14 cellular contexts compared by ENCODE assay signal in the genomic region with DNA sequence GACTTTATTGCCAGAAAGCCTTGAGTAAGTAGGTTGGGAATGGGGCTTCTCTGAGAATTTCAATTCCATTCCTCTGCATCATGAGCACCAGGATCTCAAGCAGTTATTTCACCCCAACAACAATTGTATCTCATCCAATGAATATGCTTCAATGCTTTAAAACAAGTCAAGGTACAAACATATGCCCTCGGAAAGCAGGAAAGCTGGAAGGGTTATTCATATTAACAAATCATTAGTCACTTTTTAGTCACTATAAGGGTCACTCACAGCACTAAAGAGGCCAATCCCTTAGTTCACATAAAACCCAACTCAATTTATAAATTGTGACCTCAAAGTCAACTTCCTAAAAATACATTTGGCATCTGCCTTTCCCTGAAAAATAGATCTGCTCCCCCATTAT. TPM values are rescaled to one million over a fixed set of nuclear protein-coding genes. Genes with fewer than 3 reads are reported as not detected.
DNase-seq lines count a peak whose midpoint lies in the region; ATAC-seq and TF ChIP-seq lines count a peak whose summit lies in the region.
"Had no signal": no experiment of that assay in that cellular context is flagged by ENCODE, and none has a peak within 500 bp of the region (broad histone marks: within the 10 kb centered on the region; RNA-seq: fewer than 3 reads in every experiment).

No MANE protein-coding gene starts in this region.

- ATAC-seq in HG02588 (IDR thresholded peaks at IDR 0.05; ENCODE audit: unreplicated experiment) = no peak

- DNase-seq in GM03348 (ENCODE audit: low spot score) (peak; percentile 82), RPMI7951 (ENCODE audit: low read depth) (peak; percentile 82), epithelial cell of proximal tubule (ENCODE audit: low read depth) (peak; percentile 87), skeletal muscle cell (ENCODE audit: low read depth) (peak; percentile 84), NCI-H524 (lab: John Stamatoyannopoulos, UW) (no peak), NCI-H1092 (lab: John Stamatoyannopoulos, UW) (no peak), coronary artery (ENCODE audit: low spot score) (no peak)
- DNase-seq: hypothalamus, NCI-H146, NCI-H526 treated with DMSO at 0.1 percent for 48 hours, SIG-M5 had no signal

- no peak for TF ChIP-seq CTCF in epithelial cell of proximal tubule (conservative IDR thresholded peaks at IDR 0.05; ENCODE audit: low read depth, low read length)
- no peak for TF ChIP-seq CTCF in coronary artery (IDR thresholded peaks at IDR 0.05)

- no peak overlapping the region for H3K27ac ChIP-seq in coronary artery
- H3K27ac ChIP-seq: neural progenitor cell had no signal

- H3K4me3 ChIP-seq in epithelial cell of proximal tubule (ENCODE audit: low read depth, low read length) (no peak overlapping the region), skeletal muscle cell (ENCODE audit: low read depth, low read length) (no peak overlapping the region), coronary artery (no peak overlapping the region)
- H3K4me3 ChIP-seq: lung, neural progenitor cell had no signal

RNA-seq across cellular contexts. Expression of a gene that starts 16.2 kb away (rescaled TPM):
- 8.8 and 8.9 TPM in 2 replicates for total RNA-seq in RPMI7951 (2014; rRNA removed; shearing (Covaris generic))
- 17.7 and 21.2 TPM in 2 replicates for total RNA-seq in epithelial cell of proximal tubule

Comparison
In these comparisons a context has a peak if more than half of its experiments do, and no peak if none do; other contexts are left out.
1. DNase-seq: peak in GM03348 (single experiment), RPMI7951 (single experiment), epithelial cell of proximal tubule (single experiment) and skeletal muscle cell (single experiment); none in NCI-H524 (0 of 2), NCI-H1092 (single experiment) and coronary artery (single experiment).